8 cellular contexts compared by ENCODE assay signal in the genomic region with DNA sequence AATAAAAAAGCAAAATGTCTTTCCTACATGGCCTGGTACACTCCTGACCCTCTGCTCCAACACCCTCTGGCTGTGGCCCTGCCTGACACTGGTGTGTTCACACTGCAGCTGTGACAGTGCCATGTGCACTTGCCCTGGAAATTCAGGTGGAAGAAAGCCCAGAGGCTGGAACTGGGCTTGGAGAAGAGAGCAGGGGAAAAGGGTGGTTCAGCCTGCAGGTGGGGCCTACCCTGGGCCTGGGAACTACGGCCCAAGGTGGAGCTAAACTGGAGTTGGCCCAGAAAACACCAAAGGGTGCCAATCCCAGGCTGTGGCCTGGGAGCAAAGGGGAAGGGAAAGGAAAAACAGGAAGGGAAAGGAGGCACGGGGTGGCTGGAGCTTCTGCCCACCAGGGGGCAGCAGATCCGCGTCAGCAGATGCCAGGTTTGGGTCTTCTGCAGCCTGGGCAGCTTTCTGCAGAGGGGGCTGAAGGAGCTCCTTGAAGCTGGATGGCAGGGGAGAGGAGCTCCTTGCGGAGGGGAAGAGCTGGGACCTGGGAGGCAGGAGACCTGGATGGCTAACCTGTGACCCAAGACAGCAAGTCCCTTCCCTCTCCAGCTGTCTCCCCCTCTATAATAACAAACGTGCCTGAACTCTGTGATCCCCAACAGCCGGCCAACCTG.
DNase-seq lines count a peak whose midpoint lies in the region; ATAC-seq lines count a peak whose summit lies in the region.

No MANE protein-coding gene starts in this region.

- H3K27ac Mint-ChIP-seq in stimulated activated naive B cell treated with anti-CD40 and anti-IgM and Interleukin-4, amounts not matched to agents 10 μg/mL and 1 μg/mL and 100 μg/mL, for 72 hours, result peak overlapping the region; percentile 91

- H3K4me1 ChIP-seq in BLaER1 (peaks cover 98% of the 10 kb centered on the region), mucosa of rectum (ENCODE audit: control insufficient read depth in 2 of 2, insufficient read depth in 2 of 2, low read length in 2 of 2) (peaks cover 27 to 28% of the 10 kb centered on the region in 2 donors)

- peak overlapping the region; percentile 57 for H3K4me3 ChIP-seq in BLaER1
- peak overlapping the region; percentile 37 to 50 for H3K4me3 ChIP-seq in mucosa of rectum (ENCODE audit: low read length in 2 of 2)

- H3K27me3 Mint-ChIP-seq in stimulated activated naive B cell treated with anti-CD40 and anti-IgM and Interleukin-4, amounts not matched to agents 10 μg/mL and 1 μg/mL and 100 μg/mL, for 72 hours, result no peaks in the 10 kb centered on the region

- peak; percentile 37 for ATAC-seq in GM18861 (IDR thresholded peaks at IDR 0.05; ENCODE audit: unreplicated experiment)
- ATAC-seq in stimulated activated naive B cell treated with anti-CD40 and anti-IgM and Interleukin-4, amounts not matched to agents 10 μg/mL and 1 μg/mL and 100 μg/mL, for 72 hours (replicated peaks), result peak; percentile 20 to 26

- H3K36me3 Mint-ChIP-seq in stimulated activated naive B cell treated with anti-CD40 and anti-IgM and Interleukin-4, amounts not matched to agents 10 μg/mL and 1 μg/mL and 100 μg/mL, for 72 hours, result peaks cover 35 to 60% of the 10 kb centered on the region in 2 donors

- peaks cover 5% of the 10 kb centered on the region for H4K20me1 ChIP-seq in BLaER1

- H3K27ac ChIP-seq in BLaER1, result peak overlapping the region; percentile 100
- H3K27ac ChIP-seq in mucosa of rectum (ENCODE audit: low read depth in 2 of 2, low read length in 2 of 2), result peak overlapping the region; percentile 52 to 78

- H3K9me3 Mint-ChIP-seq in stimulated activated naive B cell treated with anti-CD40 and anti-IgM and Interleukin-4, amounts not matched to agents 10 μg/mL and 1 μg/mL and 100 μg/mL, for 72 hours, result no peaks in the 10 kb centered on the region

- H3K4me1 Mint-ChIP-seq in stimulated activated naive B cell treated with anti-CD40 and anti-IgM and Interleukin-4, amounts not matched to agents 10 μg/mL and 1 μg/mL and 100 μg/mL, for 72 hours, result peaks cover 73 to 85% of the 10 kb centered on the region in 2 donors

- H3K9me3 ChIP-seq in BLaER1 (no peaks in the 10 kb centered on the region), mucosa of rectum (ENCODE audit: control insufficient read depth in 2 of 2, low read length in 2 of 2) (no peaks in the 10 kb centered on the region)

- no peaks in the 10 kb centered on the region for H3K27me3 ChIP-seq in BLaER1
- no peaks in the 10 kb centered on the region for H3K27me3 ChIP-seq in mucosa of rectum (ENCODE audit: control insufficient read depth in 2 of 2, insufficient read depth in 2 of 2, low read length in 2 of 2)

- peak; percentile 4 for DNase-seq in NCI-H526 treated with DMSO at 0.1 percent for 48 hours (lab: John Stamatoyannopoulos, UW)
- DNase-seq in activated CD8-positive, alpha-beta memory T cell treated with anti-CD3 and anti-CD28 coated beads, Interleukin-2, amount 50 U/mL, for 4 hours, result peak; percentile 76
- DNase-seq in epidermal melanocyte (ENCODE audit: insufficient read length, low spot score), result peak; percentile 80
- no peak for DNase-seq in stimulated activated naive B cell treated with anti-CD40 and anti-IgM and Interleukin-4, amounts not matched to agents 10 μg/mL and 1 μg/mL and 100 μg/mL, for 72 hours
- no peak for DNase-seq in GM19240 (ENCODE audit: insufficient read length, low spot score)

- H3K4me2 ChIP-seq in BLaER1, result peak overlapping the region; percentile 96

- peak overlapping the region; percentile 72 to 74 for H3K4me3 Mint-ChIP-seq in stimulated activated naive B cell treated with anti-CD40 and anti-IgM and Interleukin-4, amounts not matched to agents 10 μg/mL and 1 μg/mL and 100 μg/mL, for 72 hours

- H3K36me3 ChIP-seq in BLaER1, result peaks cover 43% of the 10 kb centered on the region
- H3K36me3 ChIP-seq in mucosa of rectum (ENCODE audit: control insufficient read depth in 2 of 2, insufficient read depth in 2 of 2, low read length in 2 of 2), result peaks cover 0 to 24% of the 10 kb centered on the region in 2 donors

- H3K9ac ChIP-seq in BLaER1 (peak overlapping the region; percentile 91), mucosa of rectum (ENCODE audit: low read depth in 1 of 2, low read length in 2 of 2) (peak overlapping the region; percentile 10 to 34)

Comparison
In these comparisons a context has a peak if more than half of its experiments do, and no peak if none do; other contexts are left out.
1. DNase-seq: peak in NCI-H526 treated with DMSO at 0.1 percent for 48 hours (single experiment), activated CD8-positive, alpha-beta memory T cell treated with anti-CD3 and anti-CD28 coated beads, Interleukin-2, amount 50 U/mL, for 4 hours (single experiment) and epidermal melanocyte (single experiment); none in stimulated activated naive B cell treated with anti-CD40 and anti-IgM and Interleukin-4, amounts not matched to agents 10 μg/mL and 1 μg/mL and 100 μg/mL, for 72 hours (single experiment) and GM19240 (single experiment).